Comparison of ENCODE assay signal across 16 cellular contexts in genomic region chr1:2251786-2252185, GRCh38. TPM values are rescaled to one million over a fixed set of nuclear protein-coding genes. Genes with fewer than 3 reads are reported as not detected.
DNase-seq lines count a peak whose midpoint lies in the region; ATAC-seq and TF ChIP-seq lines count a peak whose summit lies in the region.
"Had no signal": no experiment of that assay in that cellular context is flagged by ENCODE, and none has a peak within 500 bp of the region (broad histone marks: within the 10 kb centered on the region; RNA-seq: fewer than 3 reads in every experiment).

No MANE protein-coding gene starts in this region.

- ATAC-seq in right lobe of liver = peak; percentile 23 to 52 (median 39)
- ATAC-seq: activated CD4-positive, CD25-positive, alpha-beta regulatory T cell treated with anti-CD3 and anti-CD28 coated beads, Interleukin-2, amount 50 U/mL, for 24 hours; foreskin keratinocyte; left colon had no signal

- peaks cover 20% of the 10 kb centered on the region for H3K36me3 Mint-ChIP-seq in activated T-cell treated with anti-CD3 and anti-CD28 coated beads, Interleukin-2, amount 50 U/mL, for 24 hours (ENCODE audit: low read depth)

- no peak overlapping the region for H3K27ac ChIP-seq in colonic mucosa
- H3K27ac ChIP-seq in right lobe of liver = peak overlapping the region in 2 of 3 donors; percentile 27 to 86
- no peak overlapping the region for H3K27ac ChIP-seq in thyroid gland
- H3K27ac ChIP-seq: foreskin keratinocyte, neutrophil had no signal

- TF ChIP-seq CTCF in colonic mucosa (IDR thresholded peaks at IDR 0.05) (no peak), right lobe of liver (IDR thresholded peaks at IDR 0.05) (no peak), thyroid gland (IDR thresholded peaks at IDR 0.05) (no peak)

- H3K27me3 ChIP-seq in colonic mucosa (no peaks in the 10 kb centered on the region), right lobe of liver (no peaks in the 10 kb centered on the region), thyroid gland (no peaks in the 10 kb centered on the region)
- H3K27me3 ChIP-seq: foreskin keratinocyte, neutrophil had no signal

- DNase-seq in activated T-cell treated with anti-CD3 and anti-CD28 coated beads, Interleukin-2, amount 50 U/mL, for 24 hours = no peak
- no peak for DNase-seq in activated T-cell treated with anti-CD3 and anti-CD28 coated beads for 4 hours
- DNase-seq in colonic mucosa = peak; percentile 17
- peak; percentile 75 to 91 (median 87) for DNase-seq in right lobe of liver
- peak; percentile 47 to 58 for DNase-seq in thyroid gland
- no peak for DNase-seq in NCI-H128 (lab: John Stamatoyannopoulos, UW; ENCODE audit: unreplicated experiment)
- DNase-seq in NCI-H345 (lab: John Stamatoyannopoulos, UW) = no peak
- no peak for DNase-seq in pons (ENCODE audit: low spot score)
- DNase-seq: activated gamma-delta T cell treated with Interleukin-2 at 50 U/mL for 16 hours, foreskin keratinocyte, left colon, MM.1S, NCI-H524 treated with DMSO at 0.1 percent for 48 hours had no signal

- no peak overlapping the region for H3K4me3 ChIP-seq in colonic mucosa
- H3K4me3 ChIP-seq in right lobe of liver = peak overlapping the region in 1 of 3 donors; percentile 38
- no peak overlapping the region for H3K4me3 ChIP-seq in thyroid gland (replicated peaks in 1 of 3)

- H3K4me1 Mint-ChIP-seq in activated T-cell treated with anti-CD3 and anti-CD28 coated beads, Interleukin-2, amount 50 U/mL, for 24 hours (ENCODE audit: low read depth) = peaks cover 64% of the 10 kb centered on the region

- H3K4me1 ChIP-seq in colonic mucosa (peaks cover 44% of the 10 kb centered on the region), right lobe of liver (peaks cover 0 to 65% (median 28%) of the 10 kb centered on the region in 4 donors), thyroid gland (peaks cover 74 to 89% of the 10 kb centered on the region in 2 donors)

- 19% methylated on average over 9 of the region's 17 CpGs for whole genome bisulfite sequencing in right lobe of liver (ENCODE audit: insufficient coverage, low coverage, low lambda C conversion rate, missing lambda C conversion rate)
- 30 to 50% methylated on average over 17 of the region's 17 CpGs for WGBS in thyroid gland, 2 donors

- H3K36me3 ChIP-seq in colonic mucosa (no peaks in the 10 kb centered on the region), right lobe of liver (no peaks in the 10 kb centered on the region), thyroid gland (no peaks in the 10 kb centered on the region)
- H3K36me3 ChIP-seq: neutrophil had no signal

- no peaks in the 10 kb centered on the region for H3K9me3 ChIP-seq in colonic mucosa
- H3K9me3 ChIP-seq in right lobe of liver = no peaks in the 10 kb centered on the region
- no peaks in the 10 kb centered on the region for H3K9me3 ChIP-seq in thyroid gland

- no peak overlapping the region for H3K4me3 Mint-ChIP-seq in activated T-cell treated with anti-CD3 and anti-CD28 coated beads, Interleukin-2, amount 50 U/mL, for 24 hours
- H3K4me3 Mint-ChIP-seq: dendritic cell treated with granulocyte-macrophage colony-stimulating factor and Interleukin-4, amounts not matched to agents 40 ng/mL and 50 ng/mL, for 4 days had no signal

- H3K27me3 Mint-ChIP-seq in activated T-cell treated with anti-CD3 and anti-CD28 coated beads, Interleukin-2, amount 50 U/mL, for 24 hours = no peaks in the 10 kb centered on the region
- H3K27me3 Mint-ChIP-seq: dendritic cell treated with granulocyte-macrophage colony-stimulating factor and Interleukin-4, amounts not matched to agents 40 ng/mL and 50 ng/mL, for 4 days had no signal

- peak overlapping the region; percentile 84 for H3K27ac Mint-ChIP-seq in activated T-cell treated with anti-CD3 and anti-CD28 coated beads, Interleukin-2, amount 50 U/mL, for 24 hours

- H3K9ac ChIP-seq in colonic mucosa (ENCODE audit: low read depth in 2 of 2, low read length in 2 of 2) = no peak overlapping the region

- peaks cover 3% of the 10 kb centered on the region for H3K9me3 Mint-ChIP-seq in activated T-cell treated with anti-CD3 and anti-CD28 coated beads, Interleukin-2, amount 50 U/mL, for 24 hours
- H3K9me3 Mint-ChIP-seq: dendritic cell treated with granulocyte-macrophage colony-stimulating factor and Interleukin-4, amounts not matched to agents 40 ng/mL and 50 ng/mL, for 4 days had no signal

- TF ChIP-seq POLR2A in right lobe of liver (IDR thresholded peaks at IDR 0.05) (no peak), thyroid gland (IDR thresholded peaks at IDR 0.05) (no peak)

- intact Hi-C loops in colonic mucosa (cut with DNase I) = no loop called here
- intact Hi-C loops in right lobe of liver (cut with DNase I) = no loop called here
- intact Hi-C loops in thyroid gland (cut with DNase I) = no loop called here

RNA-seq across cellular contexts. Expression of gene SKI, which starts 23.7 kb away (rescaled TPM):
- total RNA-seq in colonic mucosa = 10 to 100 TPM; 31.0 to 36.1 TPM
- total RNA-seq in right lobe of liver = 10 to 100 TPM; 23.7 to 84.8 (median 31.4) TPM
- 10 to 100 TPM; 31.4 to 59.6 (median 39.9) TPM for total RNA-seq in thyroid gland

RNA-seq across cellular contexts. Expression of gene FAAP20, which starts 57.2 kb away (rescaled TPM):
- total RNA-seq in colonic mucosa (10 to 100 TPM; 29.9 to 53.7 TPM), right lobe of liver (10 to 100 TPM; 18.9 to 26.0 (median 24.4) TPM), thyroid gland (10 to 100 TPM; 42.2 to 82.2 (median 50.2) TPM)

Comparison
In these comparisons a context has a peak if more than half of its experiments do, and no peak if none do; other contexts are left out.
1. DNase-seq: peak in colonic mucosa (single experiment), right lobe of liver (3 of 3) and thyroid gland (2 of 2); none in activated T-cell treated with anti-CD3 and anti-CD28 coated beads, Interleukin-2, amount 50 U/mL, for 24 hours (single experiment), activated T-cell treated with anti-CD3 and anti-CD28 coated beads for 4 hours (single experiment), NCI-H128 (single experiment), NCI-H345 (single experiment) and pons (single experiment).
2. H3K27ac ChIP-seq: peak in right lobe of liver (2 of 3); none in colonic mucosa (single experiment) and thyroid gland (0 of 3).